ENCODE assay signal across 27 cellular contexts in genomic region chr2:132598536-132598935, GRCh38.
"Had no signal": no experiment of that assay in that cellular context is flagged by ENCODE, and none has a peak within 500 bp of the region (broad histone marks: within the 10 kb centered on the region; RNA-seq: fewer than 3 reads in every experiment).

No MANE protein-coding gene starts in this region.

- H3K27ac ChIP-seq: pancreas, psoas muscle, right lobe of liver, sigmoid colon, stomach, thoracic aorta, thyroid gland, tibial nerve, upper lobe of left lung, vagina had no signal

- H3K9me3 Mint-ChIP-seq: nephron had no signal

- H3K36me3 ChIP-seq: pancreas, right lobe of liver, sigmoid colon, stomach, thoracic aorta, thyroid gland, tibial nerve, upper lobe of left lung, vagina had no signal

- H3K27ac Mint-ChIP-seq: naive thymus-derived CD4-positive, alpha-beta T cell; natural killer cell; nephron; progenitor cell of endocrine pancreas; stimulated activated effector memory CD8-positive, alpha-beta T cell treated with anti-CD3 and anti-CD28 coated beads, Interleukin-12 subunit alpha, Interleukin-12 subunit beta, amount 100 ng/mL, for 72 hours; stimulated activated naive B cell treated with anti-CD40 and anti-IgM and Interleukin-4, amounts not matched to agents 10 μg/mL and 1 μg/mL and 100 μg/mL, for 72 hours; stimulated activated naive CD8-positive, alpha-beta T cell treated with anti-CD3 and anti-CD28 coated beads, Interleukin-15, Interleukin-2, amounts not matched to agents 100 ng/mL and 50 ng/mL, for 24 hours had no signal

- H3K4me1 Mint-ChIP-seq: naive thymus-derived CD4-positive, alpha-beta T cell; natural killer cell; nephron; stimulated activated effector memory CD8-positive, alpha-beta T cell treated with anti-CD3 and anti-CD28 coated beads, Interleukin-12 subunit alpha, Interleukin-12 subunit beta, amount 100 ng/mL, for 72 hours; stimulated activated naive B cell treated with anti-CD40 and anti-IgM and Interleukin-4, amounts not matched to agents 10 μg/mL and 1 μg/mL and 100 μg/mL, for 72 hours had no signal

- H3K9me3 ChIP-seq: pancreas, psoas muscle, right lobe of liver, sigmoid colon, thoracic aorta, thyroid gland, upper lobe of left lung, vagina had no signal

- H3K27me3 ChIP-seq: pancreas, right lobe of liver, sigmoid colon, stomach, thyroid gland, upper lobe of left lung, vagina had no signal

- H3K4me3 Mint-ChIP-seq: naive thymus-derived CD4-positive, alpha-beta T cell; natural killer cell; nephron; stimulated activated effector memory CD8-positive, alpha-beta T cell treated with anti-CD3 and anti-CD28 coated beads, Interleukin-12 subunit alpha, Interleukin-12 subunit beta, amount 100 ng/mL, for 72 hours; stimulated activated naive B cell treated with anti-CD40 and anti-IgM and Interleukin-4, amounts not matched to agents 10 μg/mL and 1 μg/mL and 100 μg/mL, for 72 hours; stimulated activated naive CD8-positive, alpha-beta T cell treated with anti-CD3 and anti-CD28 coated beads, Interleukin-15, Interleukin-2, amounts not matched to agents 100 ng/mL and 50 ng/mL, for 24 hours had no signal

- H3K36me3 Mint-ChIP-seq: natural killer cell; stimulated activated effector memory CD8-positive, alpha-beta T cell treated with anti-CD3 and anti-CD28 coated beads, Interleukin-12 subunit alpha, Interleukin-12 subunit beta, amount 100 ng/mL, for 72 hours; stimulated activated naive B cell treated with anti-CD40 and anti-IgM and Interleukin-4, amounts not matched to agents 10 μg/mL and 1 μg/mL and 100 μg/mL, for 72 hours had no signal

- DNase-seq: naive thymus-derived CD4-positive, alpha-beta T cell; natural killer cell; occipital lobe; pancreas; posterior cingulate gyrus; psoas muscle; right cardiac atrium; right lobe of liver; sigmoid colon; small intestine; stimulated activated CD4-positive, alpha-beta T cell treated with anti-CD3 and anti-CD28 coated beads, Interleukin-15, amount 100 ng/mL, for 24 hours; stimulated activated CD4-positive, alpha-beta T cell treated with anti-CD3 and anti-CD28 coated beads, Interleukin-2, amount 100 ng/mL, for 24 hours; stimulated activated CD4-positive, alpha-beta T cell treated with anti-CD3 and anti-CD28 coated beads, Interleukin-2, amount 100 ng/mL, for 48 hours; stimulated activated CD4-positive, alpha-beta T cell treated with anti-CD3 and anti-CD28 coated beads, Interleukin-4, amount 100 ng/mL, for 24 hours; stimulated activated naive B cell treated with anti-CD40 and anti-IgM and Interleukin-4, amounts not matched to agents 10 μg/mL and 1 μg/mL and 100 μg/mL, for 72 hours; stimulated activated naive CD4-positive, alpha-beta T cell treated with Interleukin-2 at 50 U/mL for 16 hours; stomach; thyroid gland; trophoblast cell; upper lobe of left lung had no signal

- H3K27me3 Mint-ChIP-seq: progenitor cell of endocrine pancreas had no signal

- ATAC-seq: naive thymus-derived CD4-positive, alpha-beta T cell; natural killer cell; pancreas; psoas muscle; right cardiac atrium; right lobe of liver; stimulated activated effector memory CD8-positive, alpha-beta T cell treated with anti-CD3 and anti-CD28 coated beads, Interleukin-12 subunit alpha, Interleukin-12 subunit beta, amount 100 ng/mL, for 72 hours; stimulated activated naive B cell treated with anti-CD40 and anti-IgM and Interleukin-4, amounts not matched to agents 10 μg/mL and 1 μg/mL and 100 μg/mL, for 72 hours had no signal

- H3K4me1 ChIP-seq: pancreas, psoas muscle, right lobe of liver, sigmoid colon, stomach, thyroid gland, tibial nerve, upper lobe of left lung, vagina had no signal

- H3K4me3 ChIP-seq: pancreas, psoas muscle, right lobe of liver, sigmoid colon, stomach, thoracic aorta, thyroid gland, tibial nerve, upper lobe of left lung, vagina had no signal
